1 cellular context compared by ENCODE assay signal in the genomic region with DNA sequence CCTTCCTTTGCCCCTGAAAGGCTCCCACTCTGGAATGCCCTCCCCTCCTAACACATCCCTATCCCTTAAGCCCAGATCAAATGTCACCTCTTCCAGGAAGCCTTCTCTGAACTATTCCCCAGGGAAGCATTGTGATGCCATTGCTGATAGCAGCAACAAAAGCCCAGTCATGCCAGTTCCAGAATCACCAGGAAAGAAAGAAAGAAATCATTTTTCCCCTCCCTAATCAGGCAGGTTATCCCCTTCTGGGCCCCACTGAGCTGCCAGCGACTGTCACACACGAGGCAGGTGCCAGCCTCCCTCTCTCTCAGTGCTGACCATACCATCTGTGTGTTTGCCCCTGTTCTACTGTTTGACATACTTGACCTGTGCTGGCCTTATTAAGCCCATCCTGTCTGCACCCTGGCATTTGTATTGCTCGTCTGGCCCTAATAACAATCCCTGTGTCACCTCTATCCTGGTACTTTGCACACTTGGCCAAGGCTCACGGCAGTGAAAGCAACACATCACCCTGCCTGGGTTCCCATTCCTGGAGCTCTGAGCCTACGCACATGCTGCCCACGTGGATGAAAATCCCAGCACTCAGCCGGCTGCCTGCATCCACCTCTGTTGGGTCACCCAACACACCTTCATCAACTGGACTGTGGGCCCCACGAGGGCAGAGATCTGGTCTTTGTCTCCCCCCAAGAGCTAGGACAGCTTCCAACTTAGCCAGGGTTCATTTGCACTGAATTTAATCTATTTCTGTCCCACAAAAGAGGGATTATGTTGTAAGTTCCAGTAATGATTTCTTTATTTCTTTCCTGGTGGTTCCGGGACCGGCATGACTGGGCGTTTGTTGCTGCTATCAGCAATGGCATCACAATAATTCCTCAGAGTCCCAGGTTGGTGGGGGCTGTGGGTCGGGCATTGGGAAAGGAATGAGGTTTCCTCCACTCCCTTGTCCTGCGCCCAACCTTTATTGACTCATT.
TF ChIP-seq lines count a peak whose summit lies in the region.

No MANE protein-coding gene starts in this region.

TF ChIP-seq in HepG2, 621 proteins besides CTCF, POLR2A, EP300 and RAD21 (continued from another document and continues in another):
- TF ChIP-seq FOXJ3 (CRISPR knock-in tag; IDR thresholded peaks at IDR 0.05; ENCODE audit: borderline replicate concordance) (no peak), ZNF264 (CRISPR knock-in tag; IDR thresholded peaks at IDR 0.05) (peak; percentile 30; the same call in 1 of the 2 replicates), SP2 (CRISPR knock-in tag; IDR thresholded peaks at IDR 0.05) (no peak), IRX3 (CRISPR knock-in tag; IDR thresholded peaks at IDR 0.05; ENCODE audit: borderline replicate concordance, low read depth) (no peak), NCOR1 (IDR thresholded peaks at IDR 0.05; ENCODE audit: borderline replicate concordance, low read length) (peak; percentile 66; the same call in 1 of the 2 replicates), MAZ (IDR thresholded peaks at IDR 0.05; ENCODE audit: borderline replicate concordance, low read depth, low read length) (no peak), MAZ (CRISPR knock-in tag; IDR thresholded peaks at IDR 0.05; ENCODE audit: low read depth) (peak; percentile 46), CAMTA2 (CRISPR knock-in tag; IDR thresholded peaks at IDR 0.05; ENCODE audit: borderline replicate concordance) (no peak), RBAK (CRISPR knock-in tag; IDR thresholded peaks at IDR 0.05) (no peak), ESRRA (CRISPR knock-in tag; IDR thresholded peaks at IDR 0.05; ENCODE audit: low read depth) (peak; percentile 89), ADNP (CRISPR knock-in tag; IDR thresholded peaks at IDR 0.05) (no peak), ZNF670 (CRISPR knock-in tag; IDR thresholded peaks at IDR 0.05; ENCODE audit: borderline replicate concordance) (0 out of 2 replicates have a peak, but pooled peaks have one; percentile 8), AKNA (CRISPR knock-in tag; IDR thresholded peaks at IDR 0.05; ENCODE audit: borderline replicate concordance) (no peak), MZF1 (CRISPR knock-in tag; IDR thresholded peaks at IDR 0.05; ENCODE audit: borderline replicate concordance) (no peak), SRSF9 (IDR thresholded peaks at IDR 0.05; ENCODE audit: borderline replicate concordance, insufficient read depth, low read depth, low read length, poor library complexity, severe bottlenecking) (no peak), ZNF326 (CRISPR knock-in tag; IDR thresholded peaks at IDR 0.05; ENCODE audit: borderline replicate concordance) (no peak), SALL2 (CRISPR knock-in tag; IDR thresholded peaks at IDR 0.05) (no peak), ZNF484 (CRISPR knock-in tag; IDR thresholded peaks at IDR 0.05; ENCODE audit: borderline replicate concordance, low read depth) (no peak), RNF2 (conservative IDR thresholded peaks at IDR 0.05; ENCODE audit: low read depth) (peak; percentile 95), SATB2 (CRISPR knock-in tag; IDR thresholded peaks at IDR 0.05) (no peak; the same call in 1 of the 2 replicates)
- TF ChIP-seq, protein P1, sequence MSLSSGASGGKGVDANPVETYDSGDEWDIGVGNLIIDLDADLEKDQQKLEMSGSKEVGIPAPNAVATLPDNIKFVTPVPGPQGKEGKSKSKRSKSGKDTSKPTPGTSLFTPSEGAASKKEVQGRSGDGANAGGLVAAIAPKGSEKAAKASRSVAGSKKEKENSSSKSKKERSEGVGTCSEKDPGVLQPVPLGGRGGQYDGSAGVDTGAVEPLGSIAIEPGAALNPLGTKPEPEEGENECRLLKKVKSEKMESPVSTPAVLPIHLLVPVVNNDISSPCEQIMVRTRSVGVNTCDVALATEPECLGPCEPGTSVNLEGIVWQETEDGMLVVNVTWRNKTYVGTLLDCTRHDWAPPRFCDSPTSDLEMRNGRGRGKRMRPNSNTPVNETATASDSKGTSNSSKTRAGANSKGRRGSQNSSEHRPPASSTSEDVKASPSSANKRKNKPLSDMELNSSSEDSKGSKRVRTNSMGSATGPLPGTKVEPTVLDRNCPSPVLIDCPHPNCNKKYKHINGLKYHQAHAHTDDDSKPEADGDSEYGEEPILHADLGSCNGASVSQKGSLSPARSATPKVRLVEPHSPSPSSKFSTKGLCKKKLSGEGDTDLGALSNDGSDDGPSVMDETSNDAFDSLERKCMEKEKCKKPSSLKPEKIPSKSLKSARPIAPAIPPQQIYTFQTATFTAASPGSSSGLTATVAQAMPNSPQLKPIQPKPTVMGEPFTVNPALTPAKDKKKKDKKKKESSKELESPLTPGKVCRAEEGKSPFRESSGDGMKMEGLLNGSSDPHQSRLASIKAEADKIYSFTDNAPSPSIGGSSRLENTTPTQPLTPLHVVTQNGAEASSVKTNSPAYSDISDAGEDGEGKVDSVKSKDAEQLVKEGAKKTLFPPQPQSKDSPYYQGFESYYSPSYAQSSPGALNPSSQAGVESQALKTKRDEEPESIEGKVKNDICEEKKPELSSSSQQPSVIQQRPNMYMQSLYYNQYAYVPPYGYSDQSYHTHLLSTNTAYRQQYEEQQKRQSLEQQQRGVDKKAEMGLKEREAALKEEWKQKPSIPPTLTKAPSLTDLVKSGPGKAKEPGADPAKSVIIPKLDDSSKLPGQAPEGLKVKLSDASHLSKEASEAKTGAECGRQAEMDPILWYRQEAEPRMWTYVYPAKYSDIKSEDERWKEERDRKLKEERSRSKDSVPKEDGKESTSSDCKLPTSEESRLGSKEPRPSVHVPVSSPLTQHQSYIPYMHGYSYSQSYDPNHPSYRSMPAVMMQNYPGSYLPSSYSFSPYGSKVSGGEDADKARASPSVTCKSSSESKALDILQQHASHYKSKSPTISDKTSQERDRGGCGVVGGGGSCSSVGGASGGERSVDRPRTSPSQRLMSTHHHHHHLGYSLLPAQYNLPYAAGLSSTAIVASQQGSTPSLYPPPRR (CRISPR knock-in tag; IDR thresholded peaks at IDR 0.05; ENCODE audit: borderline replicate concordance), result no peak
- TF ChIP-seq, protein P2, sequence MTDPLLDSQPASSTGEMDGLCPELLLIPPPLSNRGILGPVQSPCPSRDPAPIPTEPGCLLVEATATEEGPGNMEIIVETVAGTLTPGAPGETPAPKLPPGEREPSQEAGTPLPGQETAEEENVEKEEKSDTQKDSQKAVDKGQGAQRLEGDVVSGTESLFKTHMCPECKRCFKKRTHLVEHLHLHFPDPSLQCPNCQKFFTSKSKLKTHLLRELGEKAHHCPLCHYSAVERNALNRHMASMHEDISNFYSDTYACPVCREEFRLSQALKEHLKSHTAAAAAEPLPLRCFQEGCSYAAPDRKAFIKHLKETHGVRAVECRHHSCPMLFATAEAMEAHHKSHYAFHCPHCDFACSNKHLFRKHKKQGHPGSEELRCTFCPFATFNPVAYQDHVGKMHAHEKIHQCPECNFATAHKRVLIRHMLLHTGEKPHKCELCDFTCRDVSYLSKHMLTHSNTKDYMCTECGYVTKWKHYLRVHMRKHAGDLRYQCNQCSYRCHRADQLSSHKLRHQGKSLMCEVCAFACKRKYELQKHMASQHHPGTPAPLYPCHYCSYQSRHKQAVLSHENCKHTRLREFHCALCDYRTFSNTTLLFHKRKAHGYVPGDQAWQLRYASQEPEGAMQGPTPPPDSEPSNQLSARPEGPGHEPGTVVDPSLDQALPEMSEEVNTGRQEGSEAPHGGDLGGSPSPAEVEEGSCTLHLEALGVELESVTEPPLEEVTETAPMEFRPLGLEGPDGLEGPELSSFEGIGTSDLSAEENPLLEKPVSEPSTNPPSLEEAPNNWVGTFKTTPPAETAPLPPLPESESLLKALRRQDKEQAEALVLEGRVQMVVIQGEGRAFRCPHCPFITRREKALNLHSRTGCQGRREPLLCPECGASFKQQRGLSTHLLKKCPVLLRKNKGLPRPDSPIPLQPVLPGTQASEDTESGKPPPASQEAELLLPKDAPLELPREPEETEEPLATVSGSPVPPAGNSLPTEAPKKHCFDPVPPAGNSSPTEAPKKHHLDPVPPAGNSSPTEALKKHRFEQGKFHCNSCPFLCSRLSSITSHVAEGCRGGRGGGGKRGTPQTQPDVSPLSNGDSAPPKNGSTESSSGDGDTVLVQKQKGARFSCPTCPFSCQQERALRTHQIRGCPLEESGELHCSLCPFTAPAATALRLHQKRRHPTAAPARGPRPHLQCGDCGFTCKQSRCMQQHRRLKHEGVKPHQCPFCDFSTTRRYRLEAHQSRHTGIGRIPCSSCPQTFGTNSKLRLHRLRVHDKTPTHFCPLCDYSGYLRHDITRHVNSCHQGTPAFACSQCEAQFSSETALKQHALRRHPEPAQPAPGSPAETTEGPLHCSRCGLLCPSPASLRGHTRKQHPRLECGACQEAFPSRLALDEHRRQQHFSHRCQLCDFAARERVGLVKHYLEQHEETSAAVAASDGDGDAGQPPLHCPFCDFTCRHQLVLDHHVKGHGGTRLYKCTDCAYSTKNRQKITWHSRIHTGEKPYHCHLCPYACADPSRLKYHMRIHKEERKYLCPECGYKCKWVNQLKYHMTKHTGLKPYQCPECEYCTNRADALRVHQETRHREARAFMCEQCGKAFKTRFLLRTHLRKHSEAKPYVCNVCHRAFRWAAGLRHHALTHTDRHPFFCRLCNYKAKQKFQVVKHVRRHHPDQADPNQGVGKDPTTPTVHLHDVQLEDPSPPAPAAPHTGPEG (CRISPR knock-in tag; IDR thresholded peaks at IDR 0.05), result peak; percentile 67; the same call in 1 of the 2 replicates
- TF ChIP-seq, protein P3, sequence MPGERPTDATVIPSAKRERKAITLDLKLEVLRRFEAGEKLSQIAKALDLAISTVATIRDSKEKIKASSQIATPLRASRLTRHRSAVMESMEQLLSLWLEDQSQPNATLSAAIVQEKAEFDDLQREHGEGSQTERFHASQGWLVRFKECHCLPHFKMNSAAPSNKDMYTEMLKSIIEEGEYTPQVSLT (CRISPR knock-in tag; IDR thresholded peaks at IDR 0.05; ENCODE audit: borderline replicate concordance, low read depth), result 0 out of 2 replicates have a peak, but pooled peaks have one; percentile 77
- TF ChIP-seq, protein P4, sequence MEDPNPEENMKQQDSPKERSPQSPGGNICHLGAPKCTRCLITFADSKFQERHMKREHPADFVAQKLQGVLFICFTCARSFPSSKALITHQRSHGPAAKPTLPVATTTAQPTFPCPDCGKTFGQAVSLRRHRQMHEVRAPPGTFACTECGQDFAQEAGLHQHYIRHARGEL (CRISPR knock-in tag; IDR thresholded peaks at IDR 0.05), result no peak
- TF ChIP-seq, protein P5, sequence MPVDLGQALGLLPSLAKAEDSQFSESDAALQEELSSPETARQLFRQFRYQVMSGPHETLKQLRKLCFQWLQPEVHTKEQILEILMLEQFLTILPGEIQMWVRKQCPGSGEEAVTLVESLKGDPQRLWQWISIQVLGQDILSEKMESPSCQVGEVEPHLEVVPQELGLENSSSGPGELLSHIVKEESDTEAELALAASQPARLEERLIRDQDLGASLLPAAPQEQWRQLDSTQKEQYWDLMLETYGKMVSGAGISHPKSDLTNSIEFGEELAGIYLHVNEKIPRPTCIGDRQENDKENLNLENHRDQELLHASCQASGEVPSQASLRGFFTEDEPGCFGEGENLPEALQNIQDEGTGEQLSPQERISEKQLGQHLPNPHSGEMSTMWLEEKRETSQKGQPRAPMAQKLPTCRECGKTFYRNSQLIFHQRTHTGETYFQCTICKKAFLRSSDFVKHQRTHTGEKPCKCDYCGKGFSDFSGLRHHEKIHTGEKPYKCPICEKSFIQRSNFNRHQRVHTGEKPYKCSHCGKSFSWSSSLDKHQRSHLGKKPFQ (CRISPR knock-in tag; IDR thresholded peaks at IDR 0.05; ENCODE audit: insufficient replicate concordance), result peak; percentile 84
- TF ChIP-seq, protein P6, sequence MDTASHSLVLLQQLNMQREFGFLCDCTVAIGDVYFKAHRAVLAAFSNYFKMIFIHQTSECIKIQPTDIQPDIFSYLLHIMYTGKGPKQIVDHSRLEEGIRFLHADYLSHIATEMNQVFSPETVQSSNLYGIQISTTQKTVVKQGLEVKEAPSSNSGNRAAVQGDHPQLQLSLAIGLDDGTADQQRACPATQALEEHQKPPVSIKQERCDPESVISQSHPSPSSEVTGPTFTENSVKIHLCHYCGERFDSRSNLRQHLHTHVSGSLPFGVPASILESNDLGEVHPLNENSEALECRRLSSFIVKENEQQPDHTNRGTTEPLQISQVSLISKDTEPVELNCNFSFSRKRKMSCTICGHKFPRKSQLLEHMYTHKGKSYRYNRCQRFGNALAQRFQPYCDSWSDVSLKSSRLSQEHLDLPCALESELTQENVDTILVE (CRISPR knock-in tag; IDR thresholded peaks at IDR 0.05), result peak; percentile 87
- TF ChIP-seq, protein P7, sequence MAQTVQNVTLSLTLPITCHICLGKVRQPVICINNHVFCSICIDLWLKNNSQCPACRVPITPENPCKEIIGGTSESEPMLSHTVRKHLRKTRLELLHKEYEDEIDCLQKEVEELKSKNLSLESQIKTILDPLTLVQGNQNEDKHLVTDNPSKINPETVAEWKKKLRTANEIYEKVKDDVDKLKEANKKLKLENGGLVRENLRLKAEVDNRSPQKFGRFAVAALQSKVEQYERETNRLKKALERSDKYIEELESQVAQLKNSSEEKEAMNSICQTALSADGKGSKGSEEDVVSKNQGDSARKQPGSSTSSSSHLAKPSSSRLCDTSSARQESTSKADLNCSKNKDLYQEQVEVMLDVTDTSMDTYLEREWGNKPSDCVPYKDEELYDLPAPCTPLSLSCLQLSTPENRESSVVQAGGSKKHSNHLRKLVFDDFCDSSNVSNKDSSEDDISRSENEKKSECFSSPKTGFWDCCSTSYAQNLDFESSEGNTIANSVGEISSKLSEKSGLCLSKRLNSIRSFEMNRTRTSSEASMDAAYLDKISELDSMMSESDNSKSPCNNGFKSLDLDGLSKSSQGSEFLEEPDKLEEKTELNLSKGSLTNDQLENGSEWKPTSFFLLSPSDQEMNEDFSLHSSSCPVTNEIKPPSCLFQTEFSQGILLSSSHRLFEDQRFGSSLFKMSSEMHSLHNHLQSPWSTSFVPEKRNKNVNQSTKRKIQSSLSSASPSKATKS (CRISPR knock-in tag; IDR thresholded peaks at IDR 0.05), result no peak
